Comparison of ENCODE assay signal across 24 cellular contexts in genomic region chr15:56293495-56294292, GRCh38.
"Had no signal": no experiment of that assay in that cellular context is flagged by ENCODE, and none has a peak within 500 bp of the region (broad histone marks: within the 10 kb centered on the region; RNA-seq: fewer than 3 reads in every experiment).

No MANE protein-coding gene starts in this region.

- H3K9me3 Mint-ChIP-seq: endodermal cell had no signal

- DNase-seq: activated CD4-positive, alpha-beta memory T cell treated with anti-CD3 and anti-CD28 coated beads, Interleukin-2, amount 10 ng/mL, durations not matched to agents 7 days and 5 days; activated CD4-positive, alpha-beta T cell treated with anti-CD3 and anti-CD28 coated beads, Interleukin-2, amount 10 ng/mL, durations not matched to agents 24 days and 14 days; activated CD8-positive, alpha-beta memory T cell treated with anti-CD3 and anti-CD28 coated beads, Interleukin-2, amount 10 ng/mL, durations not matched to agents 7 days and 5 days; activated effector memory CD4-positive, alpha-beta T cell treated with anti-CD3 and anti-CD28 coated beads, Interleukin-2, amount 50 U/mL, for 16 hours; activated naive CD4-positive, alpha-beta T cell treated with anti-CD3 and anti-CD28 coated beads, Interleukin-2, amount 50 U/mL, for 16 hours; activated naive CD8-positive, alpha-beta T cell treated with anti-CD3 and anti-CD28 coated beads, Interleukin-2, amount 50 U/mL, for 24 hours; activated T-cell treated with anti-CD3 and anti-CD28 coated beads for 4 hours; anterior cingulate cortex; body of pancreas; cortex of kidney; endodermal cell; heart left ventricle; left ventricle myocardium superior; mammary epithelial cell; midbrain; ovary; spleen; stimulated activated CD4-positive, alpha-beta T cell treated with anti-CD3 and anti-CD28 coated beads, Interleukin-4, amount 100 ng/mL, for 1 hour; stimulated activated naive CD8-positive, alpha-beta T cell treated with anti-CD3 and anti-CD28 coated beads, Interleukin-15, Interleukin-2, amounts not matched to agents 100 U/mL and 50 U/mL, for 24 hours; thyroid gland had no signal

- H3K4me3 Mint-ChIP-seq: activated CD4-positive, alpha-beta memory T cell treated with anti-CD3 and anti-CD28 coated beads, Interleukin-2, amount 10 ng/mL, durations not matched to agents 7 days and 5 days; activated CD4-positive, alpha-beta T cell treated with anti-CD3 and anti-CD28 coated beads, Interleukin-2, amount 10 ng/mL, durations not matched to agents 24 days and 14 days; activated CD8-positive, alpha-beta memory T cell treated with anti-CD3 and anti-CD28 coated beads, Interleukin-2, amount 10 ng/mL, durations not matched to agents 7 days and 5 days; activated naive CD8-positive, alpha-beta T cell treated with anti-CD3 and anti-CD28 coated beads, Interleukin-2, amount 50 U/mL, for 24 hours; endodermal cell; natural killer cell treated with Interleukin-12 subunit alpha and Interleukin-12 subunit beta and Interleukin-15 and Interleukin-18, amount 100 ng/mL, for 72 hours had no signal

- H3K36me3 Mint-ChIP-seq: activated CD8-positive, alpha-beta memory T cell treated with anti-CD3 and anti-CD28 coated beads, Interleukin-2, amount 10 ng/mL, durations not matched to agents 7 days and 5 days had no signal

- ATAC-seq: activated CD4-positive, CD25-positive, alpha-beta regulatory T cell treated with anti-CD3 and anti-CD28 coated beads, Interleukin-2, amount 50 U/mL, for 24 hours; activated CD8-positive, alpha-beta memory T cell treated with anti-CD3 and anti-CD28 coated beads, Interleukin-2, amount 10 ng/mL, durations not matched to agents 7 days and 5 days; activated naive CD8-positive, alpha-beta T cell treated with anti-CD3 and anti-CD28 coated beads, Interleukin-2, amount 50 U/mL, for 24 hours; body of pancreas; heart left ventricle; left ventricle myocardium superior; natural killer cell treated with Interleukin-12 subunit alpha and Interleukin-12 subunit beta and Interleukin-15 and Interleukin-18, amount 100 ng/mL, for 72 hours; stimulated activated naive CD8-positive, alpha-beta T cell treated with anti-CD3 and anti-CD28 coated beads, Interleukin-15, Interleukin-2, amounts not matched to agents 100 U/mL and 50 U/mL, for 24 hours had no signal

- FAIRE-seq: islet of Langerhans, urothelium cell line had no signal

- H3K27ac Mint-ChIP-seq: activated CD4-positive, alpha-beta memory T cell treated with anti-CD3 and anti-CD28 coated beads, Interleukin-2, amount 10 ng/mL, durations not matched to agents 7 days and 5 days; activated CD4-positive, alpha-beta T cell treated with anti-CD3 and anti-CD28 coated beads, Interleukin-2, amount 10 ng/mL, durations not matched to agents 24 days and 14 days; activated CD8-positive, alpha-beta memory T cell treated with anti-CD3 and anti-CD28 coated beads, Interleukin-2, amount 10 ng/mL, durations not matched to agents 7 days and 5 days; activated naive CD8-positive, alpha-beta T cell treated with anti-CD3 and anti-CD28 coated beads, Interleukin-2, amount 50 U/mL, for 24 hours; endodermal cell; natural killer cell treated with Interleukin-12 subunit alpha and Interleukin-12 subunit beta and Interleukin-15 and Interleukin-18, amount 100 ng/mL, for 72 hours had no signal

- H3K27me3 Mint-ChIP-seq: activated CD8-positive, alpha-beta memory T cell treated with anti-CD3 and anti-CD28 coated beads, Interleukin-2, amount 10 ng/mL, durations not matched to agents 7 days and 5 days had no signal

- H3K4me1 Mint-ChIP-seq: activated CD4-positive, alpha-beta memory T cell treated with anti-CD3 and anti-CD28 coated beads, Interleukin-2, amount 10 ng/mL, durations not matched to agents 7 days and 5 days; activated CD4-positive, alpha-beta T cell treated with anti-CD3 and anti-CD28 coated beads, Interleukin-2, amount 10 ng/mL, durations not matched to agents 24 days and 14 days; activated CD8-positive, alpha-beta memory T cell treated with anti-CD3 and anti-CD28 coated beads, Interleukin-2, amount 10 ng/mL, durations not matched to agents 7 days and 5 days; activated naive CD8-positive, alpha-beta T cell treated with anti-CD3 and anti-CD28 coated beads, Interleukin-2, amount 50 U/mL, for 24 hours; endodermal cell had no signal
